In the genomic region with DNA sequence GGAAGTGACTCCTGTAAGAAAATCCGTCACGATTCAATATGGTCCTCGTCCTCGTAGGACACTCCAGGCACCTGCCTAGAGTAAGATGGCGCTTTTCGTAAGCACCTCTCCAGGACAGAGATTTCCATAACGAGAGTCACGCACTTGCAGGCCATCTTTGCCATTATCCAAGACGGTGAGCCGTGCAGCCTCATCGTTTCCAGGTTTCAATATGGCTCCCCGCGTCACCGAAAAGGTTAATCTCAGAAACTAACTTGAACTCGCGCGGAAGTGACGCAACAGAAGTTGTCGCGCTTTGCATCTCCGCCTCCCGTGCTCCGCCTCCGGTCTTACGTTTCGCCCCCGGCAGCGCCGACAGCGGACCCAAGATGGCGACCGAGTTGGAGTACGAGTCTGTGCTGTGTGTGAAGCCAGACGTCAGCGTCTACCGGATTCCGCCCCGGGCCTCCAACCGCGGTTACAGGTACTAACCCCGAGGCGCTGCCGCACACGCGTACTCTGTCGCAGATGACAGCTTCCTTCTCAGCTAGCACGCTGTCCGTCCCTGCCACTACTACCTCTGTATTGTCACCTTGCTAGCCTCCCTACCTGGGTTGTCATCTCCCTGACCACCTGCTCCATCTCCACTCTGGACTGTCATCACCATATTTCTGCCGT, we compare ENCODE assay signal across 1 cellular context.
TF ChIP-seq lines count a peak whose summit lies in the region.

Gene NECAP1, plus strand, starts transcription at position 354 of the 657 bp plus-strand sequence. Its CDS starts 15 bp downstream, at position 369.

TF ChIP-seq in HepG2, 621 proteins besides CTCF, POLR2A, EP300 and RAD21 (continued from another document and continues in another):
- TF ChIP-seq, protein P1, sequence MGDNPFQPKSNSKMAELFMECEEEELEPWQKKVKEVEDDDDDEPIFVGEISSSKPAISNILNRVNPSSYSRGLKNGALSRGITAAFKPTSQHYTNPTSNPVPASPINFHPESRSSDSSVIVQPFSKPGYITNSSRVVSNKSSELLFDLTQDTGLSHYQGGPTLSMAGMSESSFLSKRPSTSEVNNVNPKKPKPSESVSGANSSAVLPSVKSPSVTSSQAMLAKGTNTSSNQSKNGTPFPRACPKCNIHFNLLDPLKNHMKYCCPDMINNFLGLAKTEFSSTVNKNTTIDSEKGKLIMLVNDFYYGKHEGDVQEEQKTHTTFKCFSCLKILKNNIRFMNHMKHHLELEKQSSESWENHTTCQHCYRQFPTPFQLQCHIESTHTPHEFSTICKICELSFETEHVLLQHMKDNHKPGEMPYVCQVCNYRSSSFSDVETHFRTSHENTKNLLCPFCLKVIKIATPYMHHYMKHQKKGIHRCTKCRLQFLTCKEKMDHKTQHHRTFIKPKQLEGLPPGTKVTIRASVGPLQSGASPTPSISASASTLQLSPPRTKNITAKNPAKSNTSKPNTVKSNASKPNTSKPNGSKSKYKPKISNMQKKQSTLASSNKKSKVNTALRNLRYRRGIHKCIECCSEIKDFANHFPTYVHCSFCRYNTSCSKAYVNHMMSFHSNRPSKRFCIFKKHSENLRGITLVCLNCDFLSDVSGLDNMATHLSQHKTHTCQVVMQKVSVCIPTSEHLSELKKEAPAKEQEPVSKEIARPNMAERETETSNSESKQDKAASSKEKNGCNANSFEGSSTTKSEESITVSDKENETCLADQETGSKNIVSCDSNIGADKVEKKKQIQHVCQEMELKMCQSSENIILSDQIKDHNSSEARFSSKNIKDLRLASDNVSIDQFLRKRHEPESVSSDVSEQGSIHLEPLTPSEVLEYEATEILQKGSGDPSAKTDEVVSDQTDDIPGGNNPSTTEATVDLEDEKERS (CRISPR knock-in tag; IDR thresholded peaks at IDR 0.05): peak; percentile 91; the same call in 1 of the 2 replicates
- peak; percentile 64; the same call in 1 of the 2 replicates for TF ChIP-seq MAX (IDR thresholded peaks at IDR 0.05)
- TF ChIP-seq, protein P2, sequence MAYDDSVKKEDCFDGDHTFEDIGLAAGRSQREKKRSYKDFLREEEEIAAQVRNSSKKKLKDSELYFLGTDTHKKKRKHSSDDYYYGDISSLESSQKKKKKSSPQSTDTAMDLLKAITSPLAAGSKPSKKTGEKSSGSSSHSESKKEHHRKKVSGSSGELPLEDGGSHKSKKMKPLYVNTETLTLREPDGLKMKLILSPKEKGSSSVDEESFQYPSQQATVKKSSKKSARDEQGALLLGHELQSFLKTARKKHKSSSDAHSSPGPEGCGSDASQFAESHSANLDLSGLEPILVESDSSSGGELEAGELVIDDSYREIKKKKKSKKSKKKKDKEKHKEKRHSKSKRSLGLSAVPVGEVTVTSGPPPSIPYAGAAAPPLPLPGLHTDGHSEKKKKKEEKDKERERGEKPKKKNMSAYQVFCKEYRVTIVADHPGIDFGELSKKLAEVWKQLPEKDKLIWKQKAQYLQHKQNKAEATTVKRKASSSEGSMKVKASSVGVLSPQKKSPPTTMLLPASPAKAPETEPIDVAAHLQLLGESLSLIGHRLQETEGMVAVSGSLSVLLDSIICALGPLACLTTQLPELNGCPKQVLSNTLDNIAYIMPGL (CRISPR knock-in tag; IDR thresholded peaks at IDR 0.05; ENCODE audit: borderline replicate concordance in 1 of 2, low read depth in 1 of 2): peak; percentile 85 to 89
- TF ChIP-seq KDM5A (IDR thresholded peaks at IDR 0.05; ENCODE audit: borderline replicate concordance, low read length): peak; percentile 61; the same call in 1 of the 2 replicates
- no peak for TF ChIP-seq ZNF17 (CRISPR knock-in tag; IDR thresholded peaks at IDR 0.05)
- TF ChIP-seq IKZF4 (CRISPR knock-in tag; IDR thresholded peaks at IDR 0.05; ENCODE audit: borderline replicate concordance, low read depth, not compliant biosample characterization): no peak
- TF ChIP-seq ZBTB44 (CRISPR knock-in tag; IDR thresholded peaks at IDR 0.05): no peak
- TF ChIP-seq, protein P3, sequence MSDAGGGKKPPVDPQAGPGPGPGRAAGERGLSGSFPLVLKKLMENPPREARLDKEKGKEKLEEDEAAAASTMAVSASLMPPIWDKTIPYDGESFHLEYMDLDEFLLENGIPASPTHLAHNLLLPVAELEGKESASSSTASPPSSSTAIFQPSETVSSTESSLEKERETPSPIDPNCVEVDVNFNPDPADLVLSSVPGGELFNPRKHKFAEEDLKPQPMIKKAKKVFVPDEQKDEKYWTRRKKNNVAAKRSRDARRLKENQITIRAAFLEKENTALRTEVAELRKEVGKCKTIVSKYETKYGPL (CRISPR knock-in tag; IDR thresholded peaks at IDR 0.05): no peak
- TF ChIP-seq SKIL (CRISPR knock-in tag; IDR thresholded peaks at IDR 0.05; ENCODE audit: borderline replicate concordance): peak; percentile 48; the same call in 1 of the 2 replicates
- TF ChIP-seq NFKBIZ (CRISPR knock-in tag; IDR thresholded peaks at IDR 0.05): peak; percentile 63; the same call in 1 of the 2 replicates
- peak; percentile 97 for TF ChIP-seq ZBTB21 (CRISPR knock-in tag; IDR thresholded peaks at IDR 0.05)
- TF ChIP-seq ZIK1 (CRISPR knock-in tag; IDR thresholded peaks at IDR 0.05; ENCODE audit: borderline replicate concordance, low read depth): no peak
- no peak for TF ChIP-seq FOXM1 (CRISPR knock-in tag; IDR thresholded peaks at IDR 0.05)
- TF ChIP-seq, protein P4, sequence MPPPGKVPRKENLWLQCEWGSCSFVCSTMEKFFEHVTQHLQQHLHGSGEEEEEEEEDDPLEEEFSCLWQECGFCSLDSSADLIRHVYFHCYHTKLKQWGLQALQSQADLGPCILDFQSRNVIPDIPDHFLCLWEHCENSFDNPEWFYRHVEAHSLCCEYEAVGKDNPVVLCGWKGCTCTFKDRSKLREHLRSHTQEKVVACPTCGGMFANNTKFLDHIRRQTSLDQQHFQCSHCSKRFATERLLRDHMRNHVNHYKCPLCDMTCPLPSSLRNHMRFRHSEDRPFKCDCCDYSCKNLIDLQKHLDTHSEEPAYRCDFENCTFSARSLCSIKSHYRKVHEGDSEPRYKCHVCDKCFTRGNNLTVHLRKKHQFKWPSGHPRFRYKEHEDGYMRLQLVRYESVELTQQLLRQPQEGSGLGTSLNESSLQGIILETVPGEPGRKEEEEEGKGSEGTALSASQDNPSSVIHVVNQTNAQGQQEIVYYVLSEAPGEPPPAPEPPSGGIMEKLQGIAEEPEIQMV (CRISPR knock-in tag; IDR thresholded peaks at IDR 0.05; ENCODE audit: low read depth): peak; percentile 74; the same call in 1 of the 2 replicates
- TF ChIP-seq, protein P5, sequence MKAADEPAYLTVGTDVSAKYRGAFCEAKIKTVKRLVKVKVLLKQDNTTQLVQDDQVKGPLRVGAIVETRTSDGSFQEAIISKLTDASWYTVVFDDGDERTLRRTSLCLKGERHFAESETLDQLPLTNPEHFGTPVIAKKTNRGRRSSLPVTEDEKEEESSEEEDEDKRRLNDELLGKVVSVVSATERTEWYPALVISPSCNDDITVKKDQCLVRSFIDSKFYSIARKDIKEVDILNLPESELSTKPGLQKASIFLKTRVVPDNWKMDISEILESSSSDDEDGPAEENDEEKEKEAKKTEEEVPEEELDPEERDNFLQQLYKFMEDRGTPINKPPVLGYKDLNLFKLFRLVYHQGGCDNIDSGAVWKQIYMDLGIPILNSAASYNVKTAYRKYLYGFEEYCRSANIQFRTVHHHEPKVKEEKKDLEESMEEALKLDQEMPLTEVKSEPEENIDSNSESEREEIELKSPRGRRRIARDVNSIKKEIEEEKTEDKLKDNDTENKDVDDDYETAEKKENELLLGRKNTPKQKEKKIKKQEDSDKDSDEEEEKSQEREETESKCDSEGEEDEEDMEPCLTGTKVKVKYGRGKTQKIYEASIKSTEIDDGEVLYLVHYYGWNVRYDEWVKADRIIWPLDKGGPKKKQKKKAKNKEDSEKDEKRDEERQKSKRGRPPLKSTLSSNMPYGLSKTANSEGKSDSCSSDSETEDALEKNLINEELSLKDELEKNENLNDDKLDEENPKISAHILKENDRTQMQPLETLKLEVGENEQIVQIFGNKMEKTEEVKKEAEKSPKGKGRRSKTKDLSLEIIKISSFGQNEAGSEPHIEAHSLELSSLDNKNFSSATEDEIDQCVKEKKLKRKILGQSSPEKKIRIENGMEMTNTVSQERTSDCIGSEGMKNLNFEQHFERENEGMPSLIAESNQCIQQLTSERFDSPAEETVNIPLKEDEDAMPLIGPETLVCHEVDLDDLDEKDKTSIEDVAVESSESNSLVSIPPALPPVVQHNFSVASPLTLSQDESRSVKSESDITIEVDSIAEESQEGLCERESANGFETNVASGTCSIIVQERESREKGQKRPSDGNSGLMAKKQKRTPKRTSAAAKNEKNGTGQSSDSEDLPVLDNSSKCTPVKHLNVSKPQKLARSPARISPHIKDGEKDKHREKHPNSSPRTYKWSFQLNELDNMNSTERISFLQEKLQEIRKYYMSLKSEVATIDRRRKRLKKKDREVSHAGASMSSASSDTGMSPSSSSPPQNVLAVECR (CRISPR knock-in tag; IDR thresholded peaks at IDR 0.05; ENCODE audit: borderline replicate concordance): peak; percentile 94
- TF ChIP-seq CBX2 (IDR thresholded peaks at IDR 0.05; ENCODE audit: low read depth, low read length): no peak
- TF ChIP-seq CBX2 (CRISPR knock-in tag; IDR thresholded peaks at IDR 0.05; ENCODE audit: low read depth): no peak
- no peak for TF ChIP-seq ZNF800 (CRISPR knock-in tag; IDR thresholded peaks at IDR 0.05)
- TF ChIP-seq XRCC5 (optimal IDR thresholded peaks at IDR 0.05; ENCODE audit: low read length): peak; percentile 83
